ENCODE assay signal across 8 cellular contexts in genomic region chr19:38929929-38930775, GRCh38. TPM values are rescaled to one million over a fixed set of nuclear protein-coding genes. Genes with fewer than 3 reads are reported as not detected.
DNase-seq lines count a peak whose midpoint lies in the region; ATAC-seq and TF ChIP-seq lines count a peak whose summit lies in the region.

TSS of gene SARS2 (minus strand) at chr19:38930763. CDS start at chr19:38930736, 27 bp downstream.

- H3K27me3 Mint-ChIP-seq in nephron (ENCODE audit: low read depth): no peaks in the 10 kb centered on the region
- H3K27me3 Mint-ChIP-seq in stimulated activated naive CD8-positive, alpha-beta T cell treated with anti-CD3 and anti-CD28 coated beads, Interleukin-15, amount 100 ng/mL, for 72 hours: no peaks in the 10 kb centered on the region

- in situ Hi-C loops in HAP-1 (cut with MboI; ENCODE audit: low sequenced_read_pairs): loop anchor here (10.0 kb wide), 1 partner anchor 205 kb away; no protein-coding TSS in a partner anchor

- H3K9me3 ChIP-seq in ES-I3 (ENCODE audit: control insufficient read depth, insufficient read depth, low read length) (peaks cover 4% of the 10 kb centered on the region; the same call in 1 of the 2 replicates), HAP-1 (peaks cover 10% of the 10 kb centered on the region)

- peak; percentile 10 for ATAC-seq in stimulated activated naive CD8-positive, alpha-beta T cell treated with anti-CD3 and anti-CD28 coated beads, Interleukin-15, amount 100 ng/mL, for 72 hours

- peak; percentile 91 to 94 for DNase-seq in HAP-1 (ENCODE audit: low spot score in 2 of 2)
- peak; percentile 90 for DNase-seq in M059J (ENCODE audit: low read depth)
- peak; percentile 88 for DNase-seq in activated effector memory CD4-positive, alpha-beta T cell treated with Interleukin-2 at 50 U/mL for 16 hours
- DNase-seq in fibroblast of the aortic adventitia (ENCODE audit: low read depth): peak; percentile 95
- DNase-seq in stimulated activated naive CD8-positive, alpha-beta T cell treated with anti-CD3 and anti-CD28 coated beads, Interleukin-15, amount 100 ng/mL, for 72 hours: peak in 1 of 2 donors; percentile 98

- H3K4me1 ChIP-seq in ES-I3 (ENCODE audit: insufficient read depth, low read length) (no peaks in the 10 kb centered on the region), HAP-1 (peaks cover 4% of the 10 kb centered on the region)

- H3K9me3 Mint-ChIP-seq in nephron: peaks cover 5% of the 10 kb centered on the region
- peaks cover 0 to 8% of the 10 kb centered on the region in 2 donors for H3K9me3 Mint-ChIP-seq in stimulated activated naive CD8-positive, alpha-beta T cell treated with anti-CD3 and anti-CD28 coated beads, Interleukin-15, amount 100 ng/mL, for 72 hours

- H3K36me3 ChIP-seq in ES-I3 (ENCODE audit: insufficient read depth, low read length) (peaks cover 13% of the 10 kb centered on the region), HAP-1 (replicated peaks) (peaks cover 26% of the 10 kb centered on the region)

- peaks cover 15% of the 10 kb centered on the region for H3K4me1 Mint-ChIP-seq in nephron
- H3K4me1 Mint-ChIP-seq in stimulated activated naive CD8-positive, alpha-beta T cell treated with anti-CD3 and anti-CD28 coated beads, Interleukin-15, amount 100 ng/mL, for 72 hours: peaks cover 56% of the 10 kb centered on the region

- peak within 1 kb of the TSS; percentile 93 to 99 (median 98) for H3K27ac Mint-ChIP-seq in nephron
- peak within 1 kb of the TSS; percentile 98 to 99 for H3K27ac Mint-ChIP-seq in stimulated activated naive CD8-positive, alpha-beta T cell treated with anti-CD3 and anti-CD28 coated beads, Interleukin-15, amount 100 ng/mL, for 72 hours

- H3K4me3 ChIP-seq in HAP-1: peak within 1 kb of the TSS; percentile 74
- peak within 1 kb of the TSS; percentile 84 for H3K4me3 ChIP-seq in fibroblast of the aortic adventitia (ENCODE audit: low read depth, low read length)

- no peaks in the 10 kb centered on the region for H3K27me3 ChIP-seq in HAP-1 (ENCODE audit: low read depth)

- H3K9ac ChIP-seq in ES-I3 (ENCODE audit: low read depth, low read length): peak within 1 kb of the TSS; percentile 86

- H3K36me3 Mint-ChIP-seq in nephron (ENCODE audit: low read depth): peaks cover 37% of the 10 kb centered on the region

- peak; percentile 73 for TF ChIP-seq POLR2A in Raji (IDR thresholded peaks at IDR 0.05; ENCODE audit: insufficient read depth, low read depth, low read length)

- peak within 1 kb of the TSS; percentile 99 to 100 (median 99) for H3K4me3 Mint-ChIP-seq in nephron
- peak within 1 kb of the TSS; percentile 87 to 94 for H3K4me3 Mint-ChIP-seq in stimulated activated naive CD8-positive, alpha-beta T cell treated with anti-CD3 and anti-CD28 coated beads, Interleukin-15, amount 100 ng/mL, for 72 hours

- TF ChIP-seq CTCF in fibroblast of the aortic adventitia (IDR thresholded peaks at IDR 0.05; ENCODE audit: insufficient read depth, low read length) (peak; percentile 91), nephron (IDR thresholded peaks at IDR 0.05; ENCODE audit: unreplicated experiment in 3 of 3) (peak; percentile 100)

RNA-seq across cellular contexts. Expression of gene SARS2, which starts in this region (rescaled TPM):
- 15.4 and 20.2 TPM in 2 replicates for total RNA-seq in M059J (2014; rRNA removed; shearing (Covaris generic))
- total RNA-seq in fibroblast of the aortic adventitia (ENCODE audit: low replicate concordance): 15.0 and 15.5 TPM in 2 replicates
